ENCODE assay signal across 19 cellular contexts in genomic region chr12:42794811-42795210, GRCh38.
"Had no signal": no experiment of that assay in that cellular context is flagged by ENCODE, and none has a peak within 500 bp of the region (broad histone marks: within the 10 kb centered on the region; RNA-seq: fewer than 3 reads in every experiment).

No MANE protein-coding gene starts in this region.

- H3K4me1 ChIP-seq: psoas muscle, right lobe of liver, testis, upper lobe of right lung had no signal

- DNase-seq: activated CD4-positive, alpha-beta T cell treated with anti-CD3 and anti-CD28 coated beads for 48 hours; activated naive CD4-positive, alpha-beta T cell; cortex of kidney; effector CD8-positive, alpha-beta T cell; glutamatergic neuron; mesendoderm; psoas muscle; right lobe of liver; stimulated activated CD4-positive, alpha-beta T cell treated with anti-CD3 and anti-CD28 coated beads, Interleukin-12 subunit alpha, Interleukin-12 subunit beta, amount 100 ng/mL, for 4 hours; stimulated activated CD4-positive, alpha-beta T cell treated with anti-CD3 and anti-CD28 coated beads, Interleukin-4, amount 100 ng/mL, for 1 hour; stimulated activated CD8-positive, alpha-beta memory T cell treated with anti-CD3 and anti-CD28 coated beads, Interleukin-4, amount 100 ng/mL, for 48 hours; testis; upper lobe of right lung had no signal

- ATAC-seq: left lobe of liver, psoas muscle, right lobe of liver, upper lobe of right lung had no signal

- H3K9me3 ChIP-seq: psoas muscle, right lobe of liver, testis, upper lobe of right lung had no signal

- H3K4me1 Mint-ChIP-seq: central memory CD8-positive, alpha-beta T cell had no signal

- H3K4me3 Mint-ChIP-seq: activated T-helper 1 cell treated with anti-CD3 and anti-CD28 coated beads, Interleukin-12 subunit alpha, Interleukin-12 subunit beta, Interleukin-2, Interleukin-4 antibody, amounts not matched to agents 30 ng/mL and 10 ng/mL and 1 ng/mL, durations not matched to agents 14 hours and 24 hours and 36 hours; central memory CD8-positive, alpha-beta T cell; nephron; stimulated activated naive CD8-positive, alpha-beta T cell treated with anti-CD3 and anti-CD28 coated beads, Interleukin-15, Interleukin-2, amounts not matched to agents 100 ng/mL and 50 ng/mL, for 24 hours; T-helper 1 cell treated with Interleukin-12 subunit alpha and Interleukin-12 subunit beta and Interleukin-4 antibody, amounts not matched to agents 30 μg/mL and 1 μg/mL, for 36 hours had no signal

- H3K27me3 ChIP-seq: right lobe of liver, testis, upper lobe of right lung had no signal

- H3K27me3 Mint-ChIP-seq: central memory CD8-positive, alpha-beta T cell; stimulated activated naive CD8-positive, alpha-beta T cell treated with anti-CD3 and anti-CD28 coated beads, Interleukin-15, Interleukin-2, amounts not matched to agents 100 ng/mL and 50 ng/mL, for 24 hours had no signal

- H3K9me3 Mint-ChIP-seq: activated T-helper 1 cell treated with anti-CD3 and anti-CD28 coated beads, Interleukin-12 subunit alpha, Interleukin-12 subunit beta, Interleukin-2, Interleukin-4 antibody, amounts not matched to agents 30 ng/mL and 10 ng/mL and 1 ng/mL, durations not matched to agents 14 hours and 24 hours and 36 hours; nephron; stimulated activated naive CD8-positive, alpha-beta T cell treated with anti-CD3 and anti-CD28 coated beads, Interleukin-15, Interleukin-2, amounts not matched to agents 100 ng/mL and 50 ng/mL, for 24 hours; T-helper 1 cell treated with Interleukin-12 subunit alpha and Interleukin-12 subunit beta and Interleukin-4 antibody, amounts not matched to agents 30 μg/mL and 1 μg/mL, for 36 hours had no signal

- H3K27ac Mint-ChIP-seq: activated T-helper 1 cell treated with anti-CD3 and anti-CD28 coated beads, Interleukin-12 subunit alpha, Interleukin-12 subunit beta, Interleukin-2, Interleukin-4 antibody, amounts not matched to agents 30 ng/mL and 10 ng/mL and 1 ng/mL, durations not matched to agents 14 hours and 24 hours and 36 hours; nephron; stimulated activated naive CD8-positive, alpha-beta T cell treated with anti-CD3 and anti-CD28 coated beads, Interleukin-15, Interleukin-2, amounts not matched to agents 100 ng/mL and 50 ng/mL, for 24 hours; T-helper 1 cell treated with Interleukin-12 subunit alpha and Interleukin-12 subunit beta and Interleukin-4 antibody, amounts not matched to agents 30 μg/mL and 1 μg/mL, for 36 hours had no signal

- H3K36me3 ChIP-seq: right lobe of liver, upper lobe of right lung had no signal

- H3K4me3 ChIP-seq: psoas muscle, right lobe of liver, testis, upper lobe of right lung had no signal

- H3K27ac ChIP-seq: psoas muscle, right lobe of liver, testis, upper lobe of right lung had no signal
